Comparison of ENCODE assay signal across 19 cellular contexts in genomic region chr6:109496036-109496761, GRCh38. TPM values are rescaled to one million over a fixed set of nuclear protein-coding genes. Genes with fewer than 3 reads are reported as not detected.
"Had no signal": no experiment of that assay in that cellular context is flagged by ENCODE, and none has a peak within 500 bp of the region (broad histone marks: within the 10 kb centered on the region; RNA-seq: fewer than 3 reads in every experiment).

No MANE protein-coding gene starts in this region.

- H3K27ac ChIP-seq: brain microvascular endothelial cell, epithelial cell of prostate, gastroesophageal sphincter, neutrophil, skin epidermis, testis had no signal

- ATAC-seq: effector memory CD8-positive, alpha-beta T cell; gastroesophageal sphincter had no signal

- H3K36me3 Mint-ChIP-seq: activated naive CD4-positive, alpha-beta T cell treated with anti-CD3 and anti-CD28 coated beads, Interleukin-2, amount 50 U/mL, for 72 hours; naive B cell had no signal

- H3K9me3 ChIP-seq: gastroesophageal sphincter, neutrophil, testis had no signal

- H3K27me3 ChIP-seq: brain microvascular endothelial cell, gastroesophageal sphincter, neutrophil, testis had no signal

- H3K9me3 Mint-ChIP-seq: activated B cell treated with CpG ODN at 0.5 μM for 24 hours; activated CD4-positive, alpha-beta T cell treated with anti-CD3 and anti-CD28 coated beads, Interleukin-2, amount 10 ng/mL, durations not matched to agents 7 days and 5 days; activated naive CD4-positive, alpha-beta T cell treated with anti-CD3 and anti-CD28 coated beads, Interleukin-2, amount 50 U/mL, for 72 hours; effector memory CD8-positive, alpha-beta T cell; naive B cell; stimulated activated naive CD8-positive, alpha-beta T cell treated with anti-CD3 and anti-CD28 coated beads, Interleukin-15, Interleukin-2, amounts not matched to agents 100 ng/mL and 50 ng/mL, for 24 hours had no signal

- DNase-seq: activated B cell treated with CpG ODN at 0.5 μM for 24 hours; activated CD4-positive, alpha-beta T cell treated with anti-CD3 and anti-CD28 coated beads, Interleukin-2, amount 10 ng/mL, durations not matched to agents 7 days and 5 days; activated effector memory CD4-positive, alpha-beta T cell treated with Interleukin-2 at 50 U/mL for 16 hours; brain microvascular endothelial cell; cerebellar nuclear complex; dermis blood vessel endothelial cell; effector memory CD8-positive, alpha-beta T cell; islet precursor cell; midbrain; naive B cell; SIG-M5; stimulated activated CD4-positive, alpha-beta T cell treated with anti-CD3 and anti-CD28 coated beads, Interleukin-4, amount 100 ng/mL, for 24 hours; testis had no signal

- H3K4me1 ChIP-seq: gastroesophageal sphincter had no signal

- H3K27ac Mint-ChIP-seq: activated B cell treated with CpG ODN at 0.5 μM for 24 hours; activated CD4-positive, alpha-beta T cell treated with anti-CD3 and anti-CD28 coated beads, Interleukin-2, amount 10 ng/mL, durations not matched to agents 7 days and 5 days; effector memory CD8-positive, alpha-beta T cell; stimulated activated naive CD8-positive, alpha-beta T cell treated with anti-CD3 and anti-CD28 coated beads, Interleukin-15, Interleukin-2, amounts not matched to agents 100 ng/mL and 50 ng/mL, for 24 hours had no signal

- H3K27me3 Mint-ChIP-seq: activated B cell treated with CpG ODN at 0.5 μM for 24 hours; activated CD4-positive, alpha-beta T cell treated with anti-CD3 and anti-CD28 coated beads, Interleukin-2, amount 10 ng/mL, durations not matched to agents 7 days and 5 days; naive B cell; stimulated activated naive CD8-positive, alpha-beta T cell treated with anti-CD3 and anti-CD28 coated beads, Interleukin-15, Interleukin-2, amounts not matched to agents 100 ng/mL and 50 ng/mL, for 24 hours had no signal

- H3K4me3 ChIP-seq: gastroesophageal sphincter, skin epidermis, testis had no signal

- H3K36me3 ChIP-seq: brain microvascular endothelial cell, gastroesophageal sphincter, neutrophil had no signal

- H3K4me3 Mint-ChIP-seq: activated B cell treated with CpG ODN at 0.5 μM for 24 hours; activated CD4-positive, alpha-beta T cell treated with anti-CD3 and anti-CD28 coated beads, Interleukin-2, amount 10 ng/mL, durations not matched to agents 7 days and 5 days; effector memory CD8-positive, alpha-beta T cell; naive B cell; stimulated activated naive CD8-positive, alpha-beta T cell treated with anti-CD3 and anti-CD28 coated beads, Interleukin-15, Interleukin-2, amounts not matched to agents 100 ng/mL and 50 ng/mL, for 24 hours had no signal

RNA-seq across cellular contexts. Expression of gene PPIL6, which starts 55.8 kb away (rescaled TPM):
- total RNA-seq: activated naive CD4-positive, alpha-beta T cell treated with anti-CD3 and anti-CD28 coated beads, Interleukin-2, amount 50 U/mL, for 72 hours had no signal
